8 cellular contexts compared by ENCODE assay signal in the genomic region with DNA sequence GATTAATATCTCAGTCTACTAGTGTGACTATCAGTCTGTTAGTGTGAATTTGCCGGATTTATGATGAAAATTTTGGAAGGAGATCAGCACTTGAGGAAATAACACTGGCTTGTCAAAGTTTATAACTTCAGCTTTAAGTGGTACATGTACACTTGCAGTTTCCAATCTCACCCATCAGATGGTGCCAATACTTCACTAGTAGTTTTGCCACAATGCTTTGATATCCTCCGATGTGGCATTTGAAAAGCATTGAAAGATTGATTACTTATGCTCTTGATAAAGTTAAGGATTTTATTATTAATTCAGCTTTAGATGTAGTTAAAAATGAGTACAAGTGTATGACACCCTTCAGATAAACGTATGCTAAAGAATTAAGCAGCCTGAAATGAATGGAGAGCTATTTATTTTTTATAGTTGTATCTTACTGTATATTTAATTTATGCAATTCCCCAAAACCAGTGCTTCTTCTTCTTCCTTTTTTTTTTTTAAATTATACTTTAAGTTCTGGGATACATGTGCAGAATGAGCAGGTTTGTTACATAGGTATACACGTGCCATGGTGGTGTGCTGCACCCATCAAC.
DNase-seq lines count a peak whose midpoint lies in the region; ATAC-seq and FAIRE-seq lines count a peak whose summit lies in the region.

No MANE protein-coding gene starts in this region.

- peaks cover 3% of the 10 kb centered on the region for H3K27me3 Mint-ChIP-seq in activated CD4-positive, alpha-beta T cell treated with anti-CD3 and anti-CD28 coated beads, Interleukin-2, amount 10 ng/mL, durations not matched to agents 7 days and 5 days

- no peaks in the 10 kb centered on the region for H3K9me3 Mint-ChIP-seq in activated CD4-positive, alpha-beta T cell treated with anti-CD3 and anti-CD28 coated beads, Interleukin-2, amount 10 ng/mL, durations not matched to agents 7 days and 5 days

- H3K4me3 ChIP-seq in H7 (ENCODE audit: insufficient read depth, low read depth, low read length), result no peak overlapping the region

- CTCF ChIA-PET in activated CD4-positive, alpha-beta T cell treated with anti-CD3 and anti-CD28 coated beads, Interleukin-2, amount 10 ng/mL, durations not matched to agents 7 days and 5 days (lab: Charles Lee), result interaction anchor here (0.7 to 1.8 kb wide), 15 partner anchors 11 to 712 kb away, joined by 3 to 18 read pairs (median 3); no protein-coding TSS in a partner anchor

- no peak overlapping the region for H3K4me3 Mint-ChIP-seq in activated CD4-positive, alpha-beta T cell treated with anti-CD3 and anti-CD28 coated beads, Interleukin-2, amount 10 ng/mL, durations not matched to agents 7 days and 5 days

- POLR2A ChIA-PET in activated CD4-positive, alpha-beta T cell treated with anti-CD3 and anti-CD28 coated beads, Interleukin-2, amount 10 ng/mL, durations not matched to agents 7 days and 5 days (lab: Charles Lee), result interaction anchor here (0.6 to 0.9 kb wide), 2 partner anchors 38 to 513 kb away, joined by 3 to 4 read pairs; no protein-coding TSS in a partner anchor

- no peaks in the 10 kb centered on the region for H3K36me3 ChIP-seq in H7 (replicated peaks; ENCODE audit: control insufficient read depth, insufficient read depth, low read length)

- no peaks in the 10 kb centered on the region for H3K27me3 ChIP-seq in H7 (ENCODE audit: control insufficient read depth, insufficient read depth, low read length)

- ATAC-seq in GM19467 (IDR thresholded peaks at IDR 0.05; ENCODE audit: unreplicated experiment), result no peak
- no peak for ATAC-seq in HG03460 (IDR thresholded peaks at IDR 0.05; ENCODE audit: unreplicated experiment)

- H3K4me1 Mint-ChIP-seq in activated CD4-positive, alpha-beta T cell treated with anti-CD3 and anti-CD28 coated beads, Interleukin-2, amount 10 ng/mL, durations not matched to agents 7 days and 5 days, result peaks cover 1% of the 10 kb centered on the region

- peak; percentile 81 for FAIRE-seq in frontal cortex (lab: Jason Lieb, UNC)

- DNase-seq in COLO668 (lab: John Stamatoyannopoulos, UW; ENCODE audit: unreplicated experiment) (peak; percentile 56), H7 (peak; percentile 30), NCI-H446 (lab: John Stamatoyannopoulos, UW) (peak; percentile 78 to 82), frontal cortex (ENCODE audit: low spot score in 2 of 2) (peak; percentile 18 to 32), retina (peak; percentile 37)
- DNase-seq in activated CD4-positive, alpha-beta T cell treated with anti-CD3 and anti-CD28 coated beads, Interleukin-2, amount 10 ng/mL, durations not matched to agents 7 days and 5 days, result peak; percentile 64

- H3K27ac Mint-ChIP-seq in activated CD4-positive, alpha-beta T cell treated with anti-CD3 and anti-CD28 coated beads, Interleukin-2, amount 10 ng/mL, durations not matched to agents 7 days and 5 days, result no peak overlapping the region

- H3K36me3 Mint-ChIP-seq in activated CD4-positive, alpha-beta T cell treated with anti-CD3 and anti-CD28 coated beads, Interleukin-2, amount 10 ng/mL, durations not matched to agents 7 days and 5 days (ENCODE audit: low read depth), result no peaks in the 10 kb centered on the region

Comparison
In these comparisons a context has a peak if more than half of its experiments do, and no peak if none do; other contexts are left out.
1. DNase-seq: peak in every context shown above with its lines; median percentile 80 in NCI-H446; 64 in activated CD4-positive, alpha-beta T cell treated with anti-CD3 and anti-CD28 coated beads, Interleukin-2, amount 10 ng/mL, durations not matched to agents 7 days and 5 days; 56 in COLO668; 37 in retina; 30 in H7; 25 in frontal cortex.